In the genomic region with DNA sequence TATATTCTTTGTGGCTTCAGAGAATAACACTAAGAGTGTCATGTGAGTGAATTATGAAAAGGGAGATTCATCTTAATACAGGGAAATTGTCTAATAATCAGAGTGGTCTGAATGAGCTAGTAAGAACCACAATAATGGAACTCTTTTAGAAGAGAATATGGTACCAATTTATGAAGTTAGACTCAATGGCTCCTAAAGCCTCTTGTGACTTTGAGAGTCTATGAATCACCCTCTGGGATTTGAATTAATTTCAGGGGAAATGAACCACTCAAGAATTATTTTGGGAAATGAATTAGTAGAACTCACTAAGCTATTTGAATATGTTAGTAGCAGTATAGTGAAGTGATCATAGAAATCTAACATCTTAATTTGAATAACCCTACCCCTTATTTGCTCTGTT, we compare ENCODE assay signal across 13 cellular contexts.
"Had no signal": no experiment of that assay in that cellular context is flagged by ENCODE, and none has a peak within 500 bp of the region (broad histone marks: within the 10 kb centered on the region; RNA-seq: fewer than 3 reads in every experiment).

No MANE protein-coding gene starts in this region.

- H3K27me3 ChIP-seq: ascending aorta, cardiac muscle cell, hepatocyte, pancreas, stomach, thyroid gland had no signal

- H3K27ac Mint-ChIP-seq: activated CD4-positive, alpha-beta memory T cell treated with anti-CD3 and anti-CD28 coated beads, Interleukin-2, amount 10 ng/mL, durations not matched to agents 7 days and 5 days; activated naive CD8-positive, alpha-beta T cell treated with anti-CD3 and anti-CD28 coated beads, Interleukin-2, amount 10 ng/mL, durations not matched to agents 7 days and 5 days had no signal

- H3K4me3 Mint-ChIP-seq: activated CD4-positive, alpha-beta memory T cell treated with anti-CD3 and anti-CD28 coated beads, Interleukin-2, amount 10 ng/mL, durations not matched to agents 7 days and 5 days; activated naive CD8-positive, alpha-beta T cell treated with anti-CD3 and anti-CD28 coated beads, Interleukin-2, amount 10 ng/mL, durations not matched to agents 7 days and 5 days had no signal

- H3K27ac ChIP-seq: ascending aorta, cardiac muscle cell, hepatocyte, pancreas, stomach, thyroid gland, VCaP had no signal

- H3K27me3 Mint-ChIP-seq: activated CD4-positive, alpha-beta memory T cell treated with anti-CD3 and anti-CD28 coated beads, Interleukin-2, amount 10 ng/mL, durations not matched to agents 7 days and 5 days; activated naive CD8-positive, alpha-beta T cell treated with anti-CD3 and anti-CD28 coated beads, Interleukin-2, amount 10 ng/mL, durations not matched to agents 7 days and 5 days had no signal

- DNase-seq: activated CD4-positive, alpha-beta memory T cell treated with anti-CD3 and anti-CD28 coated beads, Interleukin-2, amount 10 ng/mL, durations not matched to agents 7 days and 5 days; activated naive CD8-positive, alpha-beta T cell treated with anti-CD3 and anti-CD28 coated beads, Interleukin-2, amount 10 ng/mL, durations not matched to agents 7 days and 5 days; effector CD4-positive, alpha-beta T cell; kidney; pancreas; stimulated activated CD4-positive, alpha-beta T cell treated with anti-CD3 and anti-CD28 coated beads, Interleukin-15, amount 100 ng/mL, for 24 hours; stimulated activated CD4-positive, alpha-beta T cell treated with anti-CD3 and anti-CD28 coated beads, Interleukin-4, amount 100 ng/mL, for 4 hours; stomach; thyroid gland had no signal

- ATAC-seq: pancreas had no signal

- H3K9me3 ChIP-seq: ascending aorta, pancreas, stomach, thyroid gland had no signal

- H3K4me3 ChIP-seq: ascending aorta, cardiac muscle cell, hepatocyte, pancreas, stomach, thyroid gland had no signal

- H3K36me3 ChIP-seq: thyroid gland had no signal

- H3K4me1 ChIP-seq: pancreas, thyroid gland had no signal
